ENCODE assay signal across 8 cellular contexts in genomic region chr17:82051776-82052637, GRCh38. TPM values are rescaled to one million over a fixed set of nuclear protein-coding genes. Genes with fewer than 3 reads are reported as not detected.
DNase-seq lines count a peak whose midpoint lies in the region; ATAC-seq, FAIRE-seq and TF ChIP-seq lines count a peak whose summit lies in the region.

Gene GPS1 (plus strand): TSS chr17:82051898. CDS start chr17:82051932, 34 bp downstream.
A gene with protein sequence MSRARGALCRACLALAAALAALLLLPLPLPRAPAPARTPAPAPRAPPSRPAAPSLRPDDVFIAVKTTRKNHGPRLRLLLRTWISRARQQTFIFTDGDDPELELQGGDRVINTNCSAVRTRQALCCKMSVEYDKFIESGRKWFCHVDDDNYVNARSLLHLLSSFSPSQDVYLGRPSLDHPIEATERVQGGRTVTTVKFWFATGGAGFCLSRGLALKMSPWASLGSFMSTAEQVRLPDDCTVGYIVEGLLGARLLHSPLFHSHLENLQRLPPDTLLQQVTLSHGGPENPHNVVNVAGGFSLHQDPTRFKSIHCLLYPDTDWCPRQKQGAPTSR (minus strand): TSS chr17:82051811. CDS start chr17:82051766, 45 bp downstream.

- dilution Hi-C loops in keratinocyte (cut with MboI; ENCODE audit: extremely low pct_ligation_motif_present, low sequenced_read_pairs), result no loop called here

- peaks cover 25% of the 10 kb centered on the region for H3K79me2 ChIP-seq in keratinocyte (ENCODE audit: control insufficient read depth, insufficient read depth, low read length)

- H3K4me3 ChIP-seq in cardiac fibroblast (replicated peaks in 1 of 2; ENCODE audit: low read depth in 2 of 2, low read length in 2 of 2), result peak within 1 kb of the TSS; percentile 80 to 84
- peak within 1 kb of the TSS; percentile 84 to 95 (median 87) for H3K4me3 ChIP-seq in keratinocyte (ENCODE audit: control insufficient read depth in 2 of 3, extremely low read depth in 1 of 3, insufficient read depth in 2 of 3, low read depth in 1 of 3, low read length in 3 of 3)

- H3K9me1 ChIP-seq in keratinocyte (ENCODE audit: control insufficient read depth, extremely low read depth, insufficient read depth, low read length), result no peaks in the 10 kb centered on the region

- H3K4me1 ChIP-seq in keratinocyte (ENCODE audit: control insufficient read depth, extremely low read depth, insufficient read depth, low read length), result peaks cover 11% of the 10 kb centered on the region

- peak within 1 kb of the TSS; percentile 91 for H3K4me2 ChIP-seq in keratinocyte (ENCODE audit: control insufficient read depth, extremely low read depth, insufficient read depth, low read depth, low read length)

- H3K27ac ChIP-seq in keratinocyte (ENCODE audit: control insufficient read depth, insufficient read depth, low read length), result peak within 1 kb of the TSS; percentile 49

- ATAC-seq in GM21723 (IDR thresholded peaks at IDR 0.05; ENCODE audit: unreplicated experiment) (peak; percentile 52), GM21367 (IDR thresholded peaks at IDR 0.05; ENCODE audit: unreplicated experiment) (no peak)

- H3K36me3 ChIP-seq in keratinocyte (ENCODE audit: control insufficient read depth in 2 of 2, extremely low read depth in 1 of 2, insufficient read depth in 2 of 2, low read length in 2 of 2), result peaks cover 24 to 29% of the 10 kb centered on the region in 2 experiments

- H2AFZ ChIP-seq in keratinocyte (ENCODE audit: control insufficient read depth, low read length), result peak within 1 kb of the TSS; percentile 65

- H4K20me1 ChIP-seq in keratinocyte (ENCODE audit: control insufficient read depth, extremely low read depth, insufficient read depth, low read length), result no peaks in the 10 kb centered on the region

- DNase-seq in COLO829 (ENCODE audit: low spot score) (peak; percentile 51), NCI-H1694 (lab: John Stamatoyannopoulos, UW) (peak; percentile 49), cardiac fibroblast (ENCODE audit: low read depth in 2 of 2) (peak; percentile 41 to 63), keratinocyte (ENCODE audit: low read depth, low spot score) (no peak)
- peak; percentile 70 to 79 (median 70) for DNase-seq in activated CD4-positive, CD25-positive, alpha-beta regulatory T cell (lab: John Stamatoyannopoulos, UW)
- peak; percentile 53 to 81 (median 67) for DNase-seq in stimulated activated CD4-positive, alpha-beta T cell treated with anti-CD3 and anti-CD28 coated beads, Interleukin-12 subunit alpha, Interleukin-12 subunit beta, amount 100 ng/mL, for 48 hours (ENCODE audit: low read depth in 2 of 3, low spot score in 1 of 3)

- no peaks in the 10 kb centered on the region for H3K27me3 ChIP-seq in keratinocyte (ENCODE audit: control insufficient read depth, extremely low read depth, insufficient read depth, low read length)

- peak within 1 kb of the TSS; percentile 80 for H3K9ac ChIP-seq in keratinocyte (ENCODE audit: control insufficient read depth, extremely low read depth, insufficient read depth, low read length)

- no peak for FAIRE-seq in keratinocyte (lab: Jason Lieb, UNC)

- TF ChIP-seq CTCF in cardiac fibroblast (IDR thresholded peaks at IDR 0.05; ENCODE audit: low read depth, low read length) (no peak), keratinocyte (optimal IDR thresholded peaks at IDR 0.05 in 1 of 3, IDR thresholded peaks at IDR 0.05 in 1 of 3, conservative IDR thresholded peaks at IDR 0.05 in 1 of 3; ENCODE audit: extremely low read depth in 1 of 3, insufficient read depth in 2 of 3, low read length in 3 of 3) (no peak)

- no peaks in the 10 kb centered on the region for H3K9me3 ChIP-seq in keratinocyte (ENCODE audit: control insufficient read depth, low read depth, low read length)

RNA-seq across cellular contexts. Expression of gene GPS1, which starts in this region (rescaled TPM):
- polyA plus RNA-seq in keratinocyte, result 60.4 to 99.3 TPM (median 81.7 TPM) in 3 replicates
- polyA plus RNA-seq in keratinocyte (2011; ENCODE audit: low read depth), result 45.3 TPM
- 59.9 and 110 TPM in 2 replicates for polyA plus RNA-seq in keratinocyte (2011; cell fraction: cytosol; rRNA removed)
- 99.2 and 130 TPM in 2 replicates for polyA plus RNA-seq in keratinocyte (2011; cell fraction: nucleus; rRNA removed)
- polyA plus RNA-seq in keratinocyte (2012; ENCODE audit: low replicate concordance), result 61.9 and 91.0 TPM in 2 replicates
- polyA minus RNA-seq in keratinocyte, result 85.7 to 144 TPM (median 96.6 TPM) in 3 replicates
- polyA minus RNA-seq in keratinocyte (2011; cell fraction: cytosol; rRNA and poly(A)+ RNA removed), result 154 TPM
- polyA minus RNA-seq in keratinocyte (2011; cell fraction: nucleus; rRNA and poly(A)+ RNA removed), result 36.0 and 44.9 TPM in 2 replicates

RNA-seq across cellular contexts. Expression of the second gene that starts in this region (rescaled TPM):
- polyA plus RNA-seq in keratinocyte, result 10.2 to 25.3 TPM (median 13.6 TPM) in 3 replicates
- polyA plus RNA-seq in keratinocyte (2011; ENCODE audit: low read depth), result 10.9 TPM
- 5.5 and 14.9 TPM in 2 replicates for polyA plus RNA-seq in keratinocyte (2011; cell fraction: cytosol; rRNA removed)
- 54.3 and 78.8 TPM in 2 replicates for polyA plus RNA-seq in keratinocyte (2011; cell fraction: nucleus; rRNA removed)
- polyA plus RNA-seq in keratinocyte (2012; ENCODE audit: low replicate concordance), result 23.8 and 42.0 TPM in 2 replicates
- polyA minus RNA-seq in keratinocyte, result 5.4 to 31.0 TPM (median 8.0 TPM) in 3 replicates
- 21.1 TPM for polyA minus RNA-seq in keratinocyte (2011; cell fraction: cytosol; rRNA and poly(A)+ RNA removed)
- polyA minus RNA-seq in keratinocyte (2011; cell fraction: nucleus; rRNA and poly(A)+ RNA removed), result 18.7 and 21.1 TPM in 2 replicates
